In genomic region chr10:94496646-94497045, GRCh38 we compare ENCODE assay signal across 23 cellular contexts.
"Had no signal": no experiment of that assay in that cellular context is flagged by ENCODE, and none has a peak within 500 bp of the region (broad histone marks: within the 10 kb centered on the region; RNA-seq: fewer than 3 reads in every experiment).

No MANE protein-coding gene starts in this region.

- H3K79me2 ChIP-seq: parathyroid adenoma had no signal

- H3K4me1 ChIP-seq: esophagus muscularis mucosa, left lung, lower lobe of right lung, neural progenitor cell, parathyroid adenoma, psoas muscle had no signal

- H3K27me3 Mint-ChIP-seq: memory B cell; natural killer cell treated with Interleukin-12 subunit alpha and Interleukin-12 subunit beta and Interleukin-15 and Interleukin-18, amount 100 ng/mL, for 72 hours had no signal

- H3K9me3 Mint-ChIP-seq: memory B cell; natural killer cell treated with Interleukin-12 subunit alpha and Interleukin-12 subunit beta and Interleukin-15 and Interleukin-18, amount 100 ng/mL, for 72 hours; neural progenitor cell had no signal

- H3K4me3 ChIP-seq: esophagus muscularis mucosa, gastroesophageal sphincter, left lung, lower lobe of right lung, neural progenitor cell, psoas muscle, stomach had no signal

- H3K36me3 ChIP-seq: neural progenitor cell had no signal

- ATAC-seq: gastroesophageal sphincter; left lung; lower lobe of right lung; natural killer cell treated with Interleukin-12 subunit alpha and Interleukin-12 subunit beta and Interleukin-15 and Interleukin-18, amount 100 ng/mL, for 72 hours; psoas muscle; sciatic nerve had no signal

- H2AFZ ChIP-seq: neural progenitor cell, parathyroid adenoma had no signal

- H3K36me3 Mint-ChIP-seq: natural killer cell treated with Interleukin-12 subunit alpha and Interleukin-12 subunit beta and Interleukin-15 and Interleukin-18, amount 100 ng/mL, for 72 hours; neural progenitor cell had no signal

- H3K9me3 ChIP-seq: esophagus muscularis mucosa, gastroesophageal sphincter, left lung, lower lobe of right lung, psoas muscle, stomach had no signal

- FAIRE-seq: endometrium had no signal

- H3K4me1 Mint-ChIP-seq: neural progenitor cell had no signal

- DNase-seq: effector memory CD4-positive, alpha-beta T cell; glutamatergic neuron; islet precursor cell; left lung; lower lobe of right lung; midbrain; nucleus accumbens; psoas muscle; retina; stimulated activated CD4-positive, alpha-beta T cell treated with anti-CD3 and anti-CD28 coated beads, Interleukin-12 subunit alpha, Interleukin-12 subunit beta, amount 100 ng/mL, for 4 hours; stimulated activated naive CD4-positive, alpha-beta T cell; stomach; substantia nigra; trophoblast cell had no signal

- H3K4me2 ChIP-seq: neural progenitor cell had no signal

- H3K9ac ChIP-seq: neural progenitor cell, parathyroid adenoma had no signal

- H3K27ac Mint-ChIP-seq: natural killer cell treated with Interleukin-12 subunit alpha and Interleukin-12 subunit beta and Interleukin-15 and Interleukin-18, amount 100 ng/mL, for 72 hours; neural progenitor cell had no signal

- H3K27ac ChIP-seq: epithelial cell of prostate, esophagus muscularis mucosa, gastroesophageal sphincter, left lung, lower lobe of right lung, neural progenitor cell, parathyroid adenoma, psoas muscle, stomach had no signal

- H3K27me3 ChIP-seq: esophagus muscularis mucosa, gastroesophageal sphincter, left lung, neural progenitor cell, stomach had no signal

- H3K4me3 Mint-ChIP-seq: memory B cell; natural killer cell treated with Interleukin-12 subunit alpha and Interleukin-12 subunit beta and Interleukin-15 and Interleukin-18, amount 100 ng/mL, for 72 hours; neural progenitor cell had no signal
